ENCODE assay signal across 9 cellular contexts in the genomic region with DNA sequence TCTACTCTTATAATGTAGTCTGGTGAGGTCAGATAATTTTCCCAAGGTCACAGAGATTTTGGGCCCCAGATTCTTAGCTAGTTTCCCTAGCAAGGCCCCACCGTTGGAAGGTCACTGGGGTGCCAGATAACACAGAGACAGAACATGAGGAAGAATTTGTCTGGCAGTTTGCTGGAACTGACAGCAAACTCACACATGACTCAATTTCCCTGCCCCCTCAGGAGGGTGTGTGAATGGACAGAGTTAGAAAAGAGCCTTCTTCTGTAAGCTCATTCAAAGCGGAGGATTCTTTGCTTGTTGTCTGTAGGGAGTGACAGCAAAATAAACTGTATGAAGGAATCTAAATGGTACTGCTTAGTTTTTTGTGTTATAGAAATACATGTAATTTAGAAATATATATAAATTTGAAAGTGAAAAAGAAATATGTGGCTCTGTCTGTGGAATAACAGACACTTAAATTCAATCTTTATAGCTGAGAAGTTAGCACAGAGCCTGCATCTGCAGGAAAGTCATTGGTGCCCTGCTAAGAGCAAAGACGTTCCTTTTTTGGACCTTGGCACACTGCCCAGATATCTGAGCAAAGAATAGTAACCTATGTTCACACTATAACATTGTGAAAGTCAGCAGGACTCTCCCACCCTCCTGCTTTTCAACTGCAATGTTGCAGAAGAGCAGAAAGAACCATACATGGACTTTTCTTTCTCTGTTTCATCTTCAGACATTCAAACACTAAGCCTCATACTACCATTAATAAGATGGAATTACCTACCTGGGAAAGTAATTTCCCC. TPM values are rescaled to one million over a fixed set of nuclear protein-coding genes. Genes with fewer than 3 reads are reported as not detected.
DNase-seq lines count a peak whose midpoint lies in the region; ATAC-seq, FAIRE-seq and TF ChIP-seq lines count a peak whose summit lies in the region.
"Had no signal": no experiment of that assay in that cellular context is flagged by ENCODE, and none has a peak within 500 bp of the region (broad histone marks: within the 10 kb centered on the region; RNA-seq: fewer than 3 reads in every experiment).

No MANE protein-coding gene starts in this region.

- no peaks in the 10 kb centered on the region for H3K36me3 ChIP-seq in hepatocyte (replicated peaks; ENCODE audit: insufficient read depth, low read depth)

- 44% methylated on average over 3 of the region's 3 CpGs for WGBS in A549 (ENCODE audit: missing lambda C conversion rate)
- 43% methylated on average over 3 of the region's 3 CpGs for whole genome bisulfite sequencing in hepatocyte (ENCODE audit: low lambda C conversion rate, missing lambda C conversion rate)

- H3K27ac ChIP-seq in A549, result no peak overlapping the region
- peak overlapping the region; percentile 77 for H3K27ac ChIP-seq in hepatocyte
- H3K27ac ChIP-seq: thoracic aorta had no signal

- no peak for TF ChIP-seq POLR2A in A549 (IDR thresholded peaks at IDR 0.05; ENCODE audit: low read length)

- no peaks in the 10 kb centered on the region for H3K27me3 ChIP-seq in hepatocyte

- H3K4me1 ChIP-seq in A549 (peaks cover 24% of the 10 kb centered on the region), hepatocyte (ENCODE audit: insufficient read depth) (peaks cover 27% of the 10 kb centered on the region)

- no peak overlapping the region for H3K4me3 ChIP-seq in A549
- peak overlapping the region; percentile 33 for H3K4me3 ChIP-seq in GM12864 (ENCODE audit: low read depth, low read length)
- no peak overlapping the region for H3K4me3 ChIP-seq in hepatocyte

- POLR2A ChIA-PET in A549 (lab: Yijun Ruan, JAX), result no interaction called here

- H3K9me2 ChIP-seq in hepatocyte (replicated peaks; ENCODE audit: insufficient read depth), result no peaks in the 10 kb centered on the region

- DNase-seq in A549 (ENCODE audit: low read depth in 1 of 2, low spot score in 1 of 2) (no peak), GM12864 (ENCODE audit: low read depth) (no peak), SKM-1 (lab: John Stamatoyannopoulos, UW; ENCODE audit: unreplicated experiment) (peak; percentile 77), hepatocyte (ENCODE audit: low spot score) (peak; percentile 49), AG08396 (ENCODE audit: low spot score) (no peak)

- H3K4me2 ChIP-seq in A549 (peak overlapping the region; percentile 92; the same call in 1 of the 3 replicates), hepatocyte (peak overlapping the region; percentile 81)

- TF ChIP-seq CTCF in A549 (IDR thresholded peaks at IDR 0.05) (no peak), GM12864 (IDR thresholded peaks at IDR 0.05; ENCODE audit: low read depth, low read length, missing control alignments) (no peak), hepatocyte (IDR thresholded peaks at IDR 0.05; ENCODE audit: poor library complexity) (no peak)

- H4K20me1 ChIP-seq in hepatocyte (ENCODE audit: insufficient read depth, poor library complexity, severe bottlenecking), result no peaks in the 10 kb centered on the region

- TF ChIP-seq EP300 in A549 (IDR thresholded peaks at IDR 0.05), result no peak

- no peak overlapping the region for H2AFZ ChIP-seq in hepatocyte

- peaks cover 73% of the 10 kb centered on the region for H3K79me2 ChIP-seq in hepatocyte

- no peak for TF ChIP-seq RAD21 in A549 (conservative IDR thresholded peaks at IDR 0.05 in 1 of 2, IDR thresholded peaks at IDR 0.05 in 1 of 2)

- FAIRE-seq in A549 (lab: Jason Lieb, UNC), result no peak

- ATAC-seq in A549 (no peak), GM19467 (IDR thresholded peaks at IDR 0.05; ENCODE audit: unreplicated experiment) (no peak), GM18861 (IDR thresholded peaks at IDR 0.05; ENCODE audit: unreplicated experiment) (no peak), GM21576 (IDR thresholded peaks at IDR 0.05; ENCODE audit: unreplicated experiment) (no peak)

- CTCF ChIA-PET in A549 (lab: Yijun Ruan, JAX), result interaction anchor here (1.3 kb wide), 1 partner anchor 101 kb away, joined by 4 read pairs; no protein-coding TSS in a partner anchor

- no peaks in the 10 kb centered on the region for H3K9me3 ChIP-seq in A549
- no peaks in the 10 kb centered on the region for H3K9me3 ChIP-seq in hepatocyte (ENCODE audit: low read depth)
- H3K9me3 ChIP-seq: thoracic aorta had no signal

TF ChIP-seq in A549, 52 proteins besides CTCF, POLR2A, EP300 and RAD21:
- TF ChIP-seq GATA3 (IDR thresholded peaks at IDR 0.05; ENCODE audit: borderline replicate concordance), result no peak

RNA-seq across cellular contexts. Expression of a gene that starts 2.1 kb away (rescaled TPM):
- polyA plus RNA-seq in A549 (2011; rRNA removed), result 425 and 450 TPM in 2 replicates
- 217 and 226 TPM in 2 replicates for polyA plus RNA-seq in A549 (2012; cell fraction: cytosol; rRNA removed)
- 100 and 168 TPM in 2 replicates for polyA plus RNA-seq in A549 (2012; cell fraction: nucleus; rRNA removed)
- 216 to 224 TPM (median 220 TPM) in 3 replicates for polyA plus RNA-seq in A549 (2017; fragmentation: RNase III; extraction: RNeasy Plus Mini Kit Qiagen cat#74134 plus additional on column Dnase treatment)
- 82.2 and 85.6 TPM in 2 replicates for polyA minus RNA-seq in A549 (2011; rRNA and poly(A)+ RNA removed)
- 288 and 297 TPM in 2 replicates for total RNA-seq in hepatocyte
- 285 and 298 TPM in 2 replicates for polyA plus RNA-seq in hepatocyte

RNA-seq across cellular contexts. Expression of a gene that starts 2.5 kb away (rescaled TPM):
- polyA plus RNA-seq in A549 (2011; rRNA removed) (6.8 and 7.6 TPM in 2 replicates), A549 (2017; fragmentation: RNase III; extraction: RNeasy Plus Mini Kit Qiagen cat#74134 plus additional on column Dnase treatment) (3.0 to 3.3 TPM (median 3.0 TPM) in 3 replicates), hepatocyte (4.9 and 6.9 TPM in 2 replicates)
- polyA plus RNA-seq in A549 (2012; cell fraction: cytosol; rRNA removed), result 2.9 and 3.3 TPM in 2 replicates
- 3.3 and 6.4 TPM in 2 replicates for polyA plus RNA-seq in A549 (2012; cell fraction: nucleus; rRNA removed)
- 19.1 and 22.7 TPM in 2 replicates for polyA minus RNA-seq in A549 (2011; rRNA and poly(A)+ RNA removed)
- total RNA-seq in hepatocyte, result 9.5 and 12.8 TPM in 2 replicates

Comparison
In these comparisons a context has a peak if more than half of its experiments do, and no peak if none do; other contexts are left out.
1. DNase-seq: peak in SKM-1 (single experiment) and hepatocyte (single experiment); none in A549 (0 of 2), GM12864 (single experiment) and AG08396 (single experiment).